ENCODE assay signal across 16 cellular contexts in genomic region chr4:118762753-118763477, GRCh38.
DNase-seq lines count a peak whose midpoint lies in the region; ATAC-seq and TF ChIP-seq lines count a peak whose summit lies in the region.
"Had no signal": no experiment of that assay in that cellular context is flagged by ENCODE, and none has a peak within 500 bp of the region (broad histone marks: within the 10 kb centered on the region; RNA-seq: fewer than 3 reads in every experiment).

No MANE protein-coding gene starts in this region.

- H3K56ac ChIP-seq in IMR-90 (ENCODE audit: extremely low read depth, insufficient read depth, low read length) = no peak overlapping the region

- peak overlapping the region; percentile 37; the same call in 1 of the 2 replicates for H3K27ac ChIP-seq in IMR-90 (ENCODE audit: insufficient read depth, low read length)
- H3K27ac ChIP-seq in muscle layer of duodenum (ENCODE audit: low read length) = peak overlapping the region; percentile 2
- peak overlapping the region; percentile 70 to 83 for H3K27ac ChIP-seq in thoracic aorta
- H3K27ac ChIP-seq: brain microvascular endothelial cell had no signal

- peak overlapping the region; percentile 50 for H3K18ac ChIP-seq in IMR-90 (ENCODE audit: low read depth, low read length)

- WGBS in IMR-90 (ENCODE audit: extremely low coverage in 2 of 2, insufficient read length in 1 of 2), 2 experiments = no CpG with 5 or more reads among the region's 3 CpGs

- BruUV-seq in IMR-90 (replicated peaks; lab: Mats Ljungman, UMichigan) = TSS peak; percentile 6

- ATAC-seq in IMR-90 (ENCODE audit: low read depth) (no peak), thoracic aorta (ENCODE audit: insufficient number of reproducible peaks, low FRiP score, low read depth) (no peak), GM18873 (IDR thresholded peaks at IDR 0.05; ENCODE audit: low FRiP score, unreplicated experiment) (no peak), HG03097 (IDR thresholded peaks at IDR 0.05; ENCODE audit: low FRiP score, unreplicated experiment) (no peak)
- ATAC-seq: naive thymus-derived CD4-positive, alpha-beta T cell had no signal

- TF ChIP-seq POLR2A in IMR-90 (IDR thresholded peaks at IDR 0.05; ENCODE audit: low read depth, low read length) = no peak

- H3K27me3 Mint-ChIP-seq in chondrocyte (ENCODE audit: low read depth) = no peaks in the 10 kb centered on the region
- H3K27me3 Mint-ChIP-seq: activated naive CD4-positive, alpha-beta T cell treated with anti-CD3 and anti-CD28 coated beads, Interleukin-2, amount 50 U/mL, for 24 hours; activated T-cell treated with anti-CD3 and anti-CD28 coated beads, Interleukin-2, amount 50 U/mL, for 24 hours; naive thymus-derived CD4-positive, alpha-beta T cell had no signal

- no peak overlapping the region for H2BK120ac ChIP-seq in IMR-90 (ENCODE audit: low read depth, low read length)

- peaks cover 85% of the 10 kb centered on the region for H3K4me1 Mint-ChIP-seq in chondrocyte (ENCODE audit: low read depth)
- H3K4me1 Mint-ChIP-seq: activated naive CD4-positive, alpha-beta T cell treated with anti-CD3 and anti-CD28 coated beads, Interleukin-2, amount 50 U/mL, for 24 hours had no signal

- H2BK15ac ChIP-seq in IMR-90 (ENCODE audit: low read depth, low read length) = no peak overlapping the region

- no peak overlapping the region for H2AK5ac ChIP-seq in IMR-90 (ENCODE audit: low read depth, low read length)

- H3K9ac ChIP-seq in IMR-90 (ENCODE audit: low read depth, low read length) = no peak overlapping the region

- intact Hi-C loops in IMR-90 (cut with micrococcal nuclease) = no loop called here

- TF ChIP-seq CTCF in IMR-90 (conservative IDR thresholded peaks at IDR 0.05; ENCODE audit: low read depth, low read length) = no peak
- no peak for TF ChIP-seq CTCF in chondrocyte (IDR thresholded peaks at IDR 0.05)
- TF ChIP-seq CTCF in thoracic aorta (IDR thresholded peaks at IDR 0.05) = no peak

- peaks cover 47 to 59% of the 10 kb centered on the region in 2 experiments for H3K79me1 ChIP-seq in IMR-90 (ENCODE audit: low read depth in 1 of 2, low read length in 2 of 2)

- H4K5ac ChIP-seq in IMR-90 (ENCODE audit: low read depth, low read length) = peak overlapping the region; percentile 54; the same call in 1 of the 2 replicates

- DNase-seq in IMR-90 (no peak), chondrocyte (ENCODE audit: low spot score) (no peak), thoracic aorta (ENCODE audit: low spot score) (no peak), NCI-H2107 treated with DMSO at 0.1 percent for 48 hours (lab: John Stamatoyannopoulos, UW; ENCODE audit: unreplicated experiment) (no peak)
- DNase-seq: activated CD4-positive, alpha-beta T cell treated with anti-CD3 and anti-CD28 coated beads, Interleukin-2, amount 50 U/mL, for 1 hour; activated T-cell treated with anti-CD3 and anti-CD28 coated beads, Interleukin-2, amount 50 U/mL, for 24 hours; brain microvascular endothelial cell; DMS79; naive thymus-derived CD4-positive, alpha-beta T cell; NCI-H1048; Peyer's patch had no signal

- no peaks in the 10 kb centered on the region for H3K9me3 Mint-ChIP-seq in chondrocyte (ENCODE audit: low read depth)
- H3K9me3 Mint-ChIP-seq: activated naive CD4-positive, alpha-beta T cell treated with anti-CD3 and anti-CD28 coated beads, Interleukin-2, amount 50 U/mL, for 24 hours; activated T-cell treated with anti-CD3 and anti-CD28 coated beads, Interleukin-2, amount 50 U/mL, for 24 hours; CD14-positive monocyte; naive thymus-derived CD4-positive, alpha-beta T cell had no signal

- peaks cover 43% of the 10 kb centered on the region for H3K36me3 Mint-ChIP-seq in chondrocyte (ENCODE audit: low read depth)

- TF ChIP-seq RAD21 in IMR-90 (IDR thresholded peaks at IDR 0.05; ENCODE audit: low read length) = no peak

- dilution Hi-C loops in IMR-90 (cut with HindIII; ENCODE audit: low sequenced_read_pairs, unreplicated experiment) = no loop called here

- H3K27me3 ChIP-seq in IMR-90 (ENCODE audit: control insufficient read depth, insufficient read depth, low read length) (no peaks in the 10 kb centered on the region), muscle layer of duodenum (ENCODE audit: low read depth, low read length) (no peaks in the 10 kb centered on the region), thoracic aorta (replicated peaks; ENCODE audit: insufficient read depth) (no peaks in the 10 kb centered on the region)
- H3K27me3 ChIP-seq: brain microvascular endothelial cell, Peyer's patch had no signal

- POLR2A ChIA-PET in IMR-90 (lab: Charles Lee; ENCODE audit: unreplicated experiment) = no interaction called here

- H2AFZ ChIP-seq in IMR-90 (replicated peaks; ENCODE audit: low read length, poor library complexity) = no peak overlapping the region

- CTCF ChIA-PET in IMR-90 (lab: Yijun Ruan, JAX) = no interaction called here

- no peak overlapping the region for H3K23ac ChIP-seq in IMR-90 (ENCODE audit: low read depth, low read length)

- no peak overlapping the region for H2BK20ac ChIP-seq in IMR-90 (ENCODE audit: low read depth, low read length)

- no peak overlapping the region; the same call in 1 of the 2 replicates for H3K4me2 ChIP-seq in IMR-90 (ENCODE audit: low read depth, low read length)

- peak overlapping the region; percentile 66 for H3K27ac Mint-ChIP-seq in chondrocyte (ENCODE audit: unreplicated experiment)
- H3K27ac Mint-ChIP-seq: activated naive CD4-positive, alpha-beta T cell treated with anti-CD3 and anti-CD28 coated beads, Interleukin-2, amount 50 U/mL, for 24 hours; activated T-cell treated with anti-CD3 and anti-CD28 coated beads, Interleukin-2, amount 50 U/mL, for 24 hours; naive thymus-derived CD4-positive, alpha-beta T cell had no signal

- H3K36me3 ChIP-seq in IMR-90 (ENCODE audit: control insufficient read depth, insufficient read depth, low read length) (peaks cover 31% of the 10 kb centered on the region), muscle layer of duodenum (ENCODE audit: control insufficient read depth in 1 of 2, insufficient read depth in 2 of 2, low read length in 2 of 2) (peaks cover 19 to 26% of the 10 kb centered on the region in 2 donors), thoracic aorta (peaks cover 11% of the 10 kb centered on the region)

- H3K4me3 Mint-ChIP-seq in chondrocyte (ENCODE audit: unreplicated experiment) = no peak overlapping the region
- H3K4me3 Mint-ChIP-seq: activated naive CD4-positive, alpha-beta T cell treated with anti-CD3 and anti-CD28 coated beads, Interleukin-2, amount 50 U/mL, for 24 hours; activated T-cell treated with anti-CD3 and anti-CD28 coated beads, Interleukin-2, amount 50 U/mL, for 24 hours; CD14-positive monocyte; naive thymus-derived CD4-positive, alpha-beta T cell had no signal

- H4K8ac ChIP-seq in IMR-90 (ENCODE audit: low read depth in 2 of 2, low read length in 2 of 2) = peak overlapping the region in 1 of 2 experiments; percentile 25; a peak in 1 of 4 replicates

- H3K4ac ChIP-seq in IMR-90 (ENCODE audit: low read depth, low read length) = no peak overlapping the region

- H4K91ac ChIP-seq in IMR-90 (ENCODE audit: insufficient read depth, low read depth, low read length) = no peak overlapping the region

- no peaks in the 10 kb centered on the region for H3K9me3 ChIP-seq in IMR-90 (ENCODE audit: control insufficient read depth, insufficient read depth, low read length)
- H3K9me3 ChIP-seq in muscle layer of duodenum (ENCODE audit: control insufficient read depth in 1 of 2, low read length in 2 of 2) = no peaks in the 10 kb centered on the region
- H3K9me3 ChIP-seq in thoracic aorta = no peaks in the 10 kb centered on the region
- H3K9me3 ChIP-seq: Peyer's patch had no signal

- peaks cover 22% of the 10 kb centered on the region for H3K9me1 ChIP-seq in IMR-90 (ENCODE audit: insufficient read depth, low read length)

- peaks cover 28% of the 10 kb centered on the region for H4K20me1 ChIP-seq in IMR-90 (ENCODE audit: insufficient read depth, low read length)

- peak overlapping the region; percentile 71 for H2BK5ac ChIP-seq in IMR-90 (ENCODE audit: low read depth, low read length, poor library complexity, severe bottlenecking)

- H3K4me3 ChIP-seq in IMR-90 (ENCODE audit: insufficient read depth, low read depth, low read length) (no peak overlapping the region), muscle layer of duodenum (ENCODE audit: low read depth in 1 of 2, low read length in 2 of 2) (no peak overlapping the region), thoracic aorta (no peak overlapping the region)
- H3K4me3 ChIP-seq: Peyer's patch had no signal

- H2AK9ac ChIP-seq in IMR-90 (replicated peaks; ENCODE audit: low read depth, low read length, poor library complexity) = no peak overlapping the region

- H3K14ac ChIP-seq in IMR-90 (replicated peaks; ENCODE audit: low read depth, low read length) = peak overlapping the region; percentile 39; the same call in 1 of the 2 replicates

- in situ Hi-C loops in IMR-90 (cut with MboI; ENCODE audit: low sequenced_read_pairs) = loop anchor here (10.0 kb wide), 1 partner anchor 132 kb away; no protein-coding TSS in a partner anchor

- H3K4me1 ChIP-seq in IMR-90 (ENCODE audit: control insufficient read depth, insufficient read depth, low read length) = peaks cover 22% of the 10 kb centered on the region
- H3K4me1 ChIP-seq in muscle layer of duodenum (ENCODE audit: control insufficient read depth in 1 of 2, insufficient read depth in 2 of 2, low read length in 2 of 2) = peaks cover 8 to 42% of the 10 kb centered on the region in 2 donors
- H3K4me1 ChIP-seq in thoracic aorta (ENCODE audit: control insufficient read depth in 1 of 2, low read depth in 2 of 2) = peaks cover 64 to 88% of the 10 kb centered on the region in 2 donors
- H3K4me1 ChIP-seq: Peyer's patch had no signal

TF ChIP-seq in IMR-90, 13 proteins besides CTCF, POLR2A, EP300 and RAD21:
- TF ChIP-seq SMC3 (IDR thresholded peaks at IDR 0.05; ENCODE audit: low read depth, low read length) (no peak), CEBPB (IDR thresholded peaks at IDR 0.05; ENCODE audit: low read depth, low read length) (peak; percentile 63; the same call in 1 of the 2 replicates)

Comparison
In these comparisons a context has a peak if more than half of its experiments do, and no peak if none do; other contexts are left out.
1. H3K27ac ChIP-seq: peak in every context shown above with its lines; median percentile 76 in thoracic aorta; 37 in IMR-90; 2 in muscle layer of duodenum.